ENCODE assay signal across 9 cellular contexts in the genomic region with DNA sequence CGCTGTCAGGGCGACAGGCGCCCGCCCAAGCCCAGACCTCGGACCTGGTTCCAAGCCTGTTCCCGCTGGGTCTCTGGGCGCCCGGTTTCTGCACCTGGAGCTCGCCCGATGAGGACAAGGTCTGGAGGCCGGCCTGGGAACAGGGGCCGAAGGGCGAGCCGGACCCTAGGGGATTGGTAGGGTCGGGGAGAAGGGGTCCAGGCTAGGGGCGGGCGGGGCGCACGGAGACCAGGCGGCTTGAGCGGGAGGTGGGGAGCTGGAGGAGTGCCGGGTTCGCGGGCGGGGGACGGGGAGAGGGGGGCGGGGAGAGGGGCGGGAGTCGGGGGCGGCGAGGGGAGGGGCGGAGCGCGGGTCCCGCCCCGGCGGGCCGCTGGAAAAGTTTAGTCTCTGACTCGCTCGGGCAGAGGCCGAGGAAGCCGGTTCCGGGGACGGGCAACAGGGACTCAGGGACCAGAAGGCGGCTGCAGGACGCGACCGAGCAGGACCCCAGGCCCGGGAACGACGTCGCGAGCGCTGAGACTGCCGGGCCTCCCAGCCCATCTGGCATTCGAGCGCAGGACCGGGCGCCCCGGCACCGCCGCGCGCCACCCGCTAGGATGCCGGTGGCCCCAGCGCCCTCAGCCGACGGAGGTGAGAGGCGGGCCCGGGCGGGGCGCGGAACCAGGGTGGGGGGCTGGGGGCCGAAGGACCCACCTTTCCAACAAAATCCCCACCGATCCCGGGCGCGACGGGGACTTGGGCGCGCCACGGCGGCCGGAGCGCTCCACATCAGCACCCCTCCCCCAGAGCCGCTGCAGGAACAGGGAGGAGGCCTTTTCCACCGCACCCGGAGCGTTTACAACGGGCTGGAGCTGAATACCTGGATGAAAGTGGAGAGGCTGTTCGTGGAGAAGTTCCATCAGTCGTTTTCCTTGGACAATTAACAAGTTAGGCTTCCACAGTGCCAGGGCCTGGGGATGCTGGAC. TPM values are rescaled to one million over a fixed set of nuclear protein-coding genes. Genes with fewer than 3 reads are reported as not detected.
DNase-seq lines count a peak whose midpoint lies in the region; ATAC-seq, FAIRE-seq and TF ChIP-seq lines count a peak whose summit lies in the region.
"Had no signal": no experiment of that assay in that cellular context is flagged by ENCODE, and none has a peak within 500 bp of the region (broad histone marks: within the 10 kb centered on the region; RNA-seq: fewer than 3 reads in every experiment).

Gene S1PR3, plus strand, starts transcription at position 403 of the 965 bp plus-strand sequence. CDS start 9,733 bp downstream, outside the sequence.

- peak within 1 kb of the TSS; percentile 71 for H3K18ac ChIP-seq in H1 (ENCODE audit: extremely low read depth, low read length)

- H2BK12ac ChIP-seq in H1 (ENCODE audit: low read depth, low read length), result 0 out of 2 replicates have a peak within 1 kb of the TSS, but pooled peaks have one; percentile 50

- FAIRE-seq in H1 (lab: Jason Lieb, UNC), result no peak

- H2AFZ ChIP-seq in H1 (ENCODE audit: low read length), result peak within 1 kb of the TSS; percentile 85

- H3K9me3 Mint-ChIP-seq in T-helper 1 cell treated with Interleukin-12 subunit alpha and Interleukin-12 subunit beta and Interleukin-4 antibody, amounts not matched to agents 30 μg/mL and 1 μg/mL, for 36 hours, result no peaks in the 10 kb centered on the region

- peak within 1 kb of the TSS; percentile 55 to 82 (median 76) for H3K4me3 ChIP-seq in H1 (ENCODE audit: extremely low read depth in 1 of 4, insufficient read depth in 2 of 4, low read depth in 3 of 4, low read length in 4 of 4)

- no peak within 1 kb of the TSS for H2BK20ac ChIP-seq in H1 (ENCODE audit: low read length)

- no peak within 1 kb of the TSS for H2BK120ac ChIP-seq in H1 (replicated peaks; ENCODE audit: low read depth, low read length)

- 0 out of 2 replicates have a peak within 1 kb of the TSS, but pooled peaks have one; percentile 29 for H4K8ac ChIP-seq in H1 (ENCODE audit: extremely low read depth, insufficient read depth, low read length)

- peaks cover 12% of the 10 kb centered on the region for H3K23me2 ChIP-seq in H1 (ENCODE audit: low read depth, low read length)

- H3K14ac ChIP-seq in H1 (ENCODE audit: insufficient read length), result no peak within 1 kb of the TSS

- H4K20me1 ChIP-seq in H1 (replicated peaks in 1 of 2; ENCODE audit: control insufficient read depth in 1 of 2, insufficient read depth in 2 of 2, low read length in 2 of 2), result peaks cover 3 to 4% of the 10 kb centered on the region in 2 experiments

- peak within 1 kb of the TSS; percentile 50 for H4K5ac ChIP-seq in H1 (ENCODE audit: insufficient read length, low read depth, low read length)

- H3K79me1 ChIP-seq in H1 (ENCODE audit: low read depth, low read length), result no peaks in the 10 kb centered on the region

- H3K4me1 Mint-ChIP-seq in T-helper 1 cell treated with Interleukin-12 subunit alpha and Interleukin-12 subunit beta and Interleukin-4 antibody, amounts not matched to agents 30 μg/mL and 1 μg/mL, for 36 hours (ENCODE audit: low read depth), result peaks cover 14% of the 10 kb centered on the region

- peak within 1 kb of the TSS; percentile 30 to 50 (median 48) for H3K9ac ChIP-seq in H1 (replicated peaks in 1 of 4; ENCODE audit: extremely low read depth in 1 of 4, low read depth in 3 of 4, low read length in 3 of 4)

- peaks cover 5 to 14% (median 12%) of the 10 kb centered on the region in 4 experiments for H3K4me1 ChIP-seq in H1 (replicated peaks in 1 of 4; ENCODE audit: control insufficient read depth in 3 of 4, insufficient read depth in 4 of 4, low read length in 3 of 4)

- CTCF ChIA-PET in H1 (lab: Charles Lee; ENCODE audit: partially characterized antibody), result interaction anchor here (0.6 to 1.0 kb wide), 3 partner anchors 13 to 898 kb away, joined by 3 to 4 read pairs (median 3); no protein-coding TSS in a partner anchor

- H3K9me3 ChIP-seq in H1 (ENCODE audit: insufficient read depth in 2 of 2, low read depth in 1 of 2, low read length in 1 of 2), result no peaks in the 10 kb centered on the region

- TF ChIP-seq EP300 in H1 (IDR thresholded peaks at IDR 0.05; ENCODE audit: borderline replicate concordance in 1 of 2, low read depth in 2 of 2, low read length in 2 of 2), result no peak

- H2BK5ac ChIP-seq in H1 (ENCODE audit: low read depth, low read length), result no peak within 1 kb of the TSS; the same call in 1 of the 2 replicates

- no peak for TF ChIP-seq RAD21 in H1 (IDR thresholded peaks at IDR 0.05 in 1 of 2, conservative IDR thresholded peaks at IDR 0.05 in 1 of 2; ENCODE audit: low read depth in 2 of 2, low read length in 2 of 2)

- peak; percentile 55 for ATAC-seq in stimulated activated naive CD8-positive, alpha-beta T cell treated with anti-CD3 and anti-CD28 coated beads, Interleukin-15, Interleukin-2, amounts not matched to agents 100 U/mL and 50 U/mL, for 24 hours

- peak; percentile 89 for DNase-seq in GM03348 (ENCODE audit: low spot score)
- DNase-seq in H1 (ENCODE audit: low read depth in 1 of 2, low spot score in 2 of 2), result peak in 1 of 2 experiments; percentile 81
- DNase-seq in mesenteric fat pad (ENCODE audit: low spot score), result peak; percentile 89
- DNase-seq in stimulated activated naive CD8-positive, alpha-beta T cell treated with anti-CD3 and anti-CD28 coated beads, Interleukin-15, Interleukin-2, amounts not matched to agents 100 U/mL and 50 U/mL, for 24 hours, result peak; percentile 58
- no peak for DNase-seq in NCI-H69 (lab: John Stamatoyannopoulos, UW)
- DNase-seq in NCI-H187 treated with DMSO at 0.1 percent for 48 hours (lab: John Stamatoyannopoulos, UW), result no peak
- DNase-seq in NCI-H1694 treated with DMSO at 0.1 percent for 48 hours (lab: John Stamatoyannopoulos, UW), result no peak

- H3K27me3 Mint-ChIP-seq in T-helper 1 cell treated with Interleukin-12 subunit alpha and Interleukin-12 subunit beta and Interleukin-4 antibody, amounts not matched to agents 30 μg/mL and 1 μg/mL, for 36 hours (ENCODE audit: low read depth), result peaks cover 55% of the 10 kb centered on the region

- WGBS in H1 (ENCODE audit: extremely low coverage in 1 of 2, insufficient coverage in 1 of 2, insufficient read length in 1 of 2, insufficient replicate concordance in 2 of 2, low coverage in 1 of 2, low lambda C conversion rate in 2 of 2, missing lambda C conversion rate in 1 of 2), 2 experiments, result 1% methylated on average over 29 of the region's 93 CpGs; no CpG with 5 or more reads in 1 of the 2 experiments

- 0 out of 4 replicates have a peak, but pooled peaks cover 0 to 4% of the 10 kb centered on the region in 2 experiments for H3K79me2 ChIP-seq in H1 (ENCODE audit: control insufficient read depth in 1 of 2, insufficient read depth in 2 of 2, low read length in 2 of 2)

- H4K91ac ChIP-seq in H1 (replicated peaks; ENCODE audit: insufficient read length, low read length), result no peak within 1 kb of the TSS

- no peak within 1 kb of the TSS for H3K56ac ChIP-seq in H1 (replicated peaks; ENCODE audit: insufficient read length, low read depth, low read length)

- peak within 1 kb of the TSS; percentile 13 for H3K4me3 Mint-ChIP-seq in T-helper 1 cell treated with Interleukin-12 subunit alpha and Interleukin-12 subunit beta and Interleukin-4 antibody, amounts not matched to agents 30 μg/mL and 1 μg/mL, for 36 hours

- H3K36me3 ChIP-seq in H1 (ENCODE audit: control insufficient read depth in 2 of 4, insufficient read depth in 4 of 4, low read length in 3 of 4), result no peaks in the 10 kb centered on the region; a peak in 1 of 8 replicates

- peak within 1 kb of the TSS; percentile 76 to 84 for H3K4me2 ChIP-seq in H1 (ENCODE audit: insufficient read depth in 1 of 2, low read depth in 2 of 2, low read length in 2 of 2)

- TF ChIP-seq POLR2A in H1 (IDR thresholded peaks at IDR 0.05; ENCODE audit: control extremely low read depth in 1 of 2, low read depth in 2 of 2, low read length in 2 of 2), result peak in 1 of 2 experiments; percentile 53; a peak in 2 of 3 replicates

- POLR2A ChIA-PET in H1 (lab: Charles Lee; ENCODE audit: partially characterized antibody), result interaction anchor here (1.0 kb wide), 1 partner anchor 10 kb away, joined by 3 read pairs; no protein-coding TSS in a partner anchor

- peak within 1 kb of the TSS; percentile 59 for H3K27ac Mint-ChIP-seq in T-helper 1 cell treated with Interleukin-12 subunit alpha and Interleukin-12 subunit beta and Interleukin-4 antibody, amounts not matched to agents 30 μg/mL and 1 μg/mL, for 36 hours
- H3K27ac Mint-ChIP-seq: IgD-negative memory B cell had no signal

- no peak within 1 kb of the TSS; the same call in 1 of the 2 replicates for H3K27ac ChIP-seq in H1 (ENCODE audit: low read depth, low read length)

- peak in 1 of 3 experiments; percentile 2; a peak in 1 of 4 replicates for TF ChIP-seq CTCF in H1 (IDR thresholded peaks at IDR 0.05; ENCODE audit: control extremely low read depth in 1 of 3, insufficient read depth in 1 of 3, low read depth in 1 of 3, low read length in 3 of 3)

- no peaks in the 10 kb centered on the region for H3K36me3 Mint-ChIP-seq in T-helper 1 cell treated with Interleukin-12 subunit alpha and Interleukin-12 subunit beta and Interleukin-4 antibody, amounts not matched to agents 30 μg/mL and 1 μg/mL, for 36 hours (ENCODE audit: low read depth)
- H3K36me3 Mint-ChIP-seq: IgD-negative memory B cell had no signal

- H2BK15ac ChIP-seq in H1 (ENCODE audit: low read length), result no peak within 1 kb of the TSS

- H3K23ac ChIP-seq in H1 (ENCODE audit: insufficient read length), result no peak within 1 kb of the TSS

- H3K4ac ChIP-seq in H1 (replicated peaks; ENCODE audit: insufficient read length, low read depth, low read length), result no peak within 1 kb of the TSS

- H2AK5ac ChIP-seq in H1 (ENCODE audit: low read depth, low read length), result no peak within 1 kb of the TSS

- H3K27me3 ChIP-seq in H1 (replicated peaks in 1 of 4; ENCODE audit: control insufficient read depth in 3 of 4, extremely low read depth in 1 of 4, insufficient read depth in 3 of 4, low read length in 3 of 4), result peaks cover 0 to 4% (median 1%) of the 10 kb centered on the region in 4 experiments; a peak in 2 of 7 replicates

TF ChIP-seq in H1, 55 proteins besides CTCF, POLR2A, EP300 and RAD21 (continues in another document):
- TF ChIP-seq POLR2AphosphoS5 (IDR thresholded peaks at IDR 0.05; ENCODE audit: low read depth, low read length), result peak; percentile 48
- TF ChIP-seq TAF7 (optimal IDR thresholded peaks at IDR 0.05; ENCODE audit: borderline replicate concordance, low read depth, low read length), result peak; percentile 69
- no peak for TF ChIP-seq RFX5 (IDR thresholded peaks at IDR 0.05; ENCODE audit: borderline replicate concordance, low read depth, low read length)
- TF ChIP-seq TBP (IDR thresholded peaks at IDR 0.05; ENCODE audit: low read depth, low read length), result peak; percentile 47; the same call in 1 of the 2 replicates

RNA-seq across cellular contexts. Expression of gene S1PR3, which starts in this region (rescaled TPM):
- 6.4 and 7.2 TPM in 2 replicates for total RNA-seq in H1 (2021; fragmentation: NEBNext Ultra II Directional; extraction: Animal tissue kit (Norgen Biotek cat#: 25700))
- polyA plus RNA-seq in H1 (2011; rRNA removed), result 3.7 and 4.9 TPM in 2 replicates
- 3.9 TPM for polyA plus RNA-seq in H1 (2011; cell fraction: cytosol; rRNA removed)
- 4.7 TPM for polyA plus RNA-seq in H1 (2011; cell fraction: nucleus; rRNA removed)
- polyA plus RNA-seq in H1 (2012, experiment 1 of 2), result 3.4 to 4.7 TPM (median 4.2 TPM) in 4 replicates
- 1.5 TPM for polyA plus RNA-seq in H1 (2012, experiment 2 of 2)
- 5.7 TPM for polyA plus RNA-seq in H1 (2013, experiment 1 of 2)
- polyA plus RNA-seq in H1 (2013, experiment 2 of 2), result 6.4 TPM
- polyA minus RNA-seq in H1 (2011; rRNA and poly(A)+ RNA removed), result 9.5 and 11.0 TPM in 2 replicates
- polyA minus RNA-seq in H1 (2011; cell fraction: cytosol; rRNA and poly(A)+ RNA removed), result 4.0 TPM
- 8.7 TPM for polyA minus RNA-seq in H1 (2011; cell fraction: nucleus; rRNA and poly(A)+ RNA removed)
- total RNA-seq in mesenteric fat pad, result 13.9 TPM
- polyA plus RNA-seq: IgD-negative memory B cell had no signal

Comparison
In these comparisons a context has a peak if more than half of its experiments do, and no peak if none do; other contexts are left out.
1. DNase-seq: peak in GM03348 (single experiment), mesenteric fat pad (single experiment) and stimulated activated naive CD8-positive, alpha-beta T cell treated with anti-CD3 and anti-CD28 coated beads, Interleukin-15, Interleukin-2, amounts not matched to agents 100 U/mL and 50 U/mL, for 24 hours (single experiment); none in NCI-H69 (single experiment), NCI-H187 treated with DMSO at 0.1 percent for 48 hours (single experiment) and NCI-H1694 treated with DMSO at 0.1 percent for 48 hours (single experiment).